Comparison of ENCODE assay signal across 12 cellular contexts in genomic region chr9:81827616-81828296, GRCh38.
DNase-seq lines count a peak whose midpoint lies in the region; ATAC-seq and TF ChIP-seq lines count a peak whose summit lies in the region.
"Had no signal": no experiment of that assay in that cellular context is flagged by ENCODE, and none has a peak within 500 bp of the region (broad histone marks: within the 10 kb centered on the region; RNA-seq: fewer than 3 reads in every experiment).

No MANE protein-coding gene starts in this region.

- H3K4me1 ChIP-seq in DND-41 (ENCODE audit: insufficient read depth, low read length) (peaks cover 21% of the 10 kb centered on the region), gastroesophageal sphincter (peaks cover 0 to 28% (median under 1%) of the 10 kb centered on the region in 3 donors)

- no peak overlapping the region for H3K4me2 ChIP-seq in DND-41 (ENCODE audit: insufficient read depth, low read length)

- H3K36me3 ChIP-seq in DND-41 (ENCODE audit: insufficient read depth, low read length) (no peaks in the 10 kb centered on the region), gastroesophageal sphincter (no peaks in the 10 kb centered on the region)

- no peaks in the 10 kb centered on the region for H3K4me1 Mint-ChIP-seq in activated T-cell treated with anti-CD3 and anti-CD28 coated beads, Interleukin-2, amount 50 U/mL, for 72 hours (ENCODE audit: low read depth)

- no peaks in the 10 kb centered on the region for H4K20me1 ChIP-seq in DND-41 (ENCODE audit: insufficient read depth, low read length)

- no peak overlapping the region for H3K9ac ChIP-seq in DND-41 (ENCODE audit: low read depth, low read length)

- H3K27me3 Mint-ChIP-seq in activated T-cell treated with anti-CD3 and anti-CD28 coated beads, Interleukin-2, amount 50 U/mL, for 72 hours (ENCODE audit: low read depth), result no peaks in the 10 kb centered on the region

- no peaks in the 10 kb centered on the region for H3K79me2 ChIP-seq in DND-41 (ENCODE audit: insufficient read depth, low read length)

- TF ChIP-seq CTCF in DND-41 (IDR thresholded peaks at IDR 0.05; ENCODE audit: borderline replicate concordance, extremely low read depth, low read length, poor library complexity, severe bottlenecking) (no peak), gastroesophageal sphincter (IDR thresholded peaks at IDR 0.05) (no peak)

- H3K9me3 Mint-ChIP-seq in activated T-cell treated with anti-CD3 and anti-CD28 coated beads, Interleukin-2, amount 50 U/mL, for 72 hours, result no peaks in the 10 kb centered on the region
- H3K9me3 Mint-ChIP-seq: activated naive CD8-positive, alpha-beta T cell treated with anti-CD3 and anti-CD28 coated beads, Interleukin-2, amount 50 U/mL, for 24 hours had no signal

- H3K9me3 ChIP-seq in DND-41 (ENCODE audit: insufficient read depth, low read length, severe bottlenecking) (no peaks in the 10 kb centered on the region), gastroesophageal sphincter (no peaks in the 10 kb centered on the region)

- 83 to 91% methylated on average over 2 to 4 of the region's 5 CpGs for WGBS in gastroesophageal sphincter (ENCODE audit: low coverage in 1 of 2), 2 donors

- DNase-seq in DND-41, result peak; percentile 8
- no peak for DNase-seq in activated T-cell treated with anti-CD3 and anti-CD28 coated beads, Interleukin-2, amount 50 U/mL, for 72 hours
- no peak for DNase-seq in hippocampal formation (lab: John Stamatoyannopoulos, UW)
- DNase-seq: activated CD8-positive, alpha-beta T cell treated with anti-CD3 and anti-CD28 coated beads, Interleukin-2, amount 10 ng/mL, durations not matched to agents 7 days and 5 days; activated naive CD8-positive, alpha-beta T cell treated with anti-CD3 and anti-CD28 coated beads, Interleukin-2, amount 50 U/mL, for 24 hours; Karpas-422; NCI-H82 had no signal

- H3K27ac ChIP-seq in DND-41 (ENCODE audit: low read length) (no peak overlapping the region), gastroesophageal sphincter (no peak overlapping the region)

- H3K4me3 Mint-ChIP-seq in activated T-cell treated with anti-CD3 and anti-CD28 coated beads, Interleukin-2, amount 50 U/mL, for 72 hours, result no peak overlapping the region
- H3K4me3 Mint-ChIP-seq: activated CD8-positive, alpha-beta T cell treated with anti-CD3 and anti-CD28 coated beads, Interleukin-2, amount 10 ng/mL, durations not matched to agents 7 days and 5 days; activated naive CD8-positive, alpha-beta T cell treated with anti-CD3 and anti-CD28 coated beads, Interleukin-2, amount 50 U/mL, for 24 hours had no signal

- TF ChIP-seq POLR2A in gastroesophageal sphincter (IDR thresholded peaks at IDR 0.05), result no peak

- H3K36me3 Mint-ChIP-seq in activated T-cell treated with anti-CD3 and anti-CD28 coated beads, Interleukin-2, amount 50 U/mL, for 72 hours (ENCODE audit: insufficient read depth in 2 of 2), result peaks cover 0 to 1% of the 10 kb centered on the region in 2 donors

- no peak overlapping the region for H2AFZ ChIP-seq in DND-41 (ENCODE audit: low read depth, low read length)

- H3K27me3 ChIP-seq in DND-41 (ENCODE audit: insufficient read depth, low read length, poor library complexity), result no peaks in the 10 kb centered on the region
- no peaks in the 10 kb centered on the region for H3K27me3 ChIP-seq in gastroesophageal sphincter

- H3K27ac Mint-ChIP-seq in activated T-cell treated with anti-CD3 and anti-CD28 coated beads, Interleukin-2, amount 50 U/mL, for 72 hours, result no peak overlapping the region
- H3K27ac Mint-ChIP-seq: activated CD8-positive, alpha-beta T cell treated with anti-CD3 and anti-CD28 coated beads, Interleukin-2, amount 10 ng/mL, durations not matched to agents 7 days and 5 days; activated naive CD8-positive, alpha-beta T cell treated with anti-CD3 and anti-CD28 coated beads, Interleukin-2, amount 50 U/mL, for 24 hours had no signal

- TF ChIP-seq EP300 in gastroesophageal sphincter (IDR thresholded peaks at IDR 0.05), result no peak

- peak; percentile 80 for ATAC-seq in DND-41 (ENCODE audit: insufficient read depth, low read depth)
- peak; percentile 91 for ATAC-seq in GM19452 (IDR thresholded peaks at IDR 0.05; ENCODE audit: unreplicated experiment)
- peak; percentile 93 for ATAC-seq in HG02885 (IDR thresholded peaks at IDR 0.05; ENCODE audit: poor library complexity, unreplicated experiment)
- ATAC-seq in HG03565 (IDR thresholded peaks at IDR 0.05; ENCODE audit: unreplicated experiment), result peak; percentile 93
- ATAC-seq in gastroesophageal sphincter, result no peak
- ATAC-seq in esophagus mucosa, result no peak
- ATAC-seq in activated T-cell treated with anti-CD3 and anti-CD28 coated beads, Interleukin-2, amount 50 U/mL, for 72 hours (replicated peaks in 1 of 2), result no peak
- ATAC-seq: activated CD8-positive, alpha-beta T cell treated with anti-CD3 and anti-CD28 coated beads, Interleukin-2, amount 10 ng/mL, durations not matched to agents 7 days and 5 days; activated naive CD8-positive, alpha-beta T cell treated with anti-CD3 and anti-CD28 coated beads, Interleukin-2, amount 50 U/mL, for 24 hours had no signal

- H3K4me3 ChIP-seq in DND-41 (ENCODE audit: low read depth in 1 of 2, low read length in 2 of 2) (no peak overlapping the region), gastroesophageal sphincter (no peak overlapping the region)

Comparison
In these comparisons a context has a peak if more than half of its experiments do, and no peak if none do; other contexts are left out.
1. ATAC-seq: peak in DND-41 (single experiment), GM19452 (single experiment), HG02885 (single experiment) and HG03565 (single experiment); none in gastroesophageal sphincter (single experiment), esophagus mucosa (single experiment) and activated T-cell treated with anti-CD3 and anti-CD28 coated beads, Interleukin-2, amount 50 U/mL, for 72 hours (0 of 2).